Comparison of ENCODE assay signal across 8 cellular contexts in the genomic region with DNA sequence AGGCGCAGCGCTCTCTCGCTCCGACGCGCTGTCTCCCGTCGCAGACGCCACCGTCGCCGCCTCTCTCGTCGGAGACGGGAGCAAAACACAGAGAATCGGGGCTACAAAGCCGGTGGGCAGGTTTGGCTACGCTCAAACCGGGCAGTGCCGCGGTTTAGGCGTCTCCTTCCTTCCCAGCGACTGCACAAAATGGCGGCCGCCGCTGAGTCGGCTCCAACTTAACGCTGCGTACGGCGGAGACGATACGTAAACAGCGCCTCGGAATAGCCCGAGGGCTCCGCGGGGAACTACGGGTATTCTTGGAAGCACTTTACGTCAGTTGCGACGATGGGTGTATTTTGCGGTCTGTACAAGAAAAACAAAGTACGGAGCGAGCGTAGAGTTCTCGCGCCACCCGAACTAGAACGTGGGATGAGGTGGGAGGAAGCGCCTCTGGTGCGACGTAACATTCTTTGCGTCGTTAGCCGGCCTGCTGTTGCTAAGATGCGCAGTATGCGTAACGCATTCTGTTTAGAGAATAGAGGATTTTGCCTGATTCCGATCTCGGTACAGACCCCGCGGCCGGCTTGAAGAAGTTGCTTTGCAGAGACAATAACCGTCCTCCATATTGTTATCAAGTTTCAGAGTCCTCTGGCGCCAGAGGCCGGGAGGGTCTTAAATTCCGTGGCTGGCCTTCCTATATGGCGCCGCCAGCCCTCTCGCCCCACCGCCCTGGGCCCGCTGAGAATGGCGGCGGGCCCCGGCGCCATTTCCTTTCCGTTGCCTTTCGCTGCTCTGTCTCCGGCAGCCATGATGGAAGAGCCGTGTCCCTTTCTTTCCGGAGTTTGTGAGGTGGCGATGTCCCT. TPM values are rescaled to one million over a fixed set of nuclear protein-coding genes. Genes with fewer than 3 reads are reported as not detected.
DNase-seq lines count a peak whose midpoint lies in the region; ATAC-seq and TF ChIP-seq lines count a peak whose summit lies in the region.

A gene (minus strand): TSS at position 194 of the 845 bp plus-strand sequence.

- H4K20me1 ChIP-seq in DOHH2 (ENCODE audit: control insufficient read depth, insufficient read depth, low read depth, low read length) (peaks cover 30% of the 10 kb centered on the region), GM23338 (replicated peaks; ENCODE audit: insufficient read depth) (peaks cover 30% of the 10 kb centered on the region)

- H3K4me2 ChIP-seq in DOHH2 (ENCODE audit: low read length), result peak within 1 kb of the TSS; percentile 97
- peak within 1 kb of the TSS; percentile 82 for H3K4me2 ChIP-seq in GM23338

- H3K9me3 ChIP-seq in DOHH2 (ENCODE audit: control insufficient read depth, insufficient read depth, low read length), result no peaks in the 10 kb centered on the region

- ATAC-seq in GM23338 (peak; percentile 74), naive B cell (ENCODE audit: low read depth in 2 of 2) (peak; percentile 72 to 77)
- ATAC-seq in stimulated activated memory B cell treated with anti-CD40 and anti-IgM and Interleukin-4, amounts not matched to agents 10 μg/mL and 1 μg/mL and 100 μg/mL, for 72 hours, result peak; percentile 95

- peaks cover 44% of the 10 kb centered on the region for H3K36me3 Mint-ChIP-seq in GM23338 (ENCODE audit: low read depth)
- peaks cover 13 to 15% of the 10 kb centered on the region in 2 donors for H3K36me3 Mint-ChIP-seq in naive B cell
- peaks cover 44% of the 10 kb centered on the region for H3K36me3 Mint-ChIP-seq in stimulated activated memory B cell treated with anti-CD40 and anti-IgM and Interleukin-4, amounts not matched to agents 10 μg/mL and 1 μg/mL and 100 μg/mL, for 72 hours

- H3K27me3 ChIP-seq in DOHH2 (ENCODE audit: control insufficient read depth, low read length) (no peaks in the 10 kb centered on the region), GM23338 (ENCODE audit: insufficient read depth) (no peaks in the 10 kb centered on the region)

- H3K4me1 ChIP-seq in DOHH2 (ENCODE audit: control insufficient read depth, low read length) (peaks cover 39% of the 10 kb centered on the region), GM23338 (ENCODE audit: insufficient read depth) (peaks cover 22% of the 10 kb centered on the region)

- no peaks in the 10 kb centered on the region; the same call in 2 of the 3 replicates for H3K9me3 Mint-ChIP-seq in GM23338
- peaks cover 0 to 6% (median 0%) of the 10 kb centered on the region in 7 donors for H3K9me3 Mint-ChIP-seq in naive B cell
- peaks cover 2% of the 10 kb centered on the region for H3K9me3 Mint-ChIP-seq in stimulated activated memory B cell treated with anti-CD40 and anti-IgM and Interleukin-4, amounts not matched to agents 10 μg/mL and 1 μg/mL and 100 μg/mL, for 72 hours

- peaks cover 54% of the 10 kb centered on the region for H3K79me2 ChIP-seq in DOHH2 (ENCODE audit: control insufficient read depth, low read length)
- peaks cover 47% of the 10 kb centered on the region for H3K79me2 ChIP-seq in GM23338 (replicated peaks; ENCODE audit: insufficient read depth)

- H3K9me2 ChIP-seq in DOHH2 (replicated peaks; ENCODE audit: control insufficient read depth, low read length) (no peaks in the 10 kb centered on the region), GM23338 (ENCODE audit: insufficient read depth) (no peaks in the 10 kb centered on the region)

- peak within 1 kb of the TSS; percentile 92 for H3K27ac ChIP-seq in DOHH2 (ENCODE audit: low read depth, low read length)
- peak within 1 kb of the TSS; percentile 99 for H3K27ac ChIP-seq in GM23338 (ENCODE audit: low read depth)

- H3K4me1 Mint-ChIP-seq in GM23338 (peaks cover 28% of the 10 kb centered on the region), naive B cell (peaks cover 41 to 59% (median 54%) of the 10 kb centered on the region in 3 donors)
- H3K4me1 Mint-ChIP-seq in stimulated activated memory B cell treated with anti-CD40 and anti-IgM and Interleukin-4, amounts not matched to agents 10 μg/mL and 1 μg/mL and 100 μg/mL, for 72 hours, result peaks cover 48% of the 10 kb centered on the region

- H3K36me3 ChIP-seq in DOHH2 (ENCODE audit: control insufficient read depth, low read length) (peaks cover 47% of the 10 kb centered on the region), GM23338 (ENCODE audit: insufficient read depth) (peaks cover 14% of the 10 kb centered on the region)

- H3K27me3 Mint-ChIP-seq in GM23338 (ENCODE audit: insufficient read depth, low read depth, poor library complexity) (peaks cover 26% of the 10 kb centered on the region), naive B cell (no peaks in the 10 kb centered on the region)
- H3K27me3 Mint-ChIP-seq in stimulated activated memory B cell treated with anti-CD40 and anti-IgM and Interleukin-4, amounts not matched to agents 10 μg/mL and 1 μg/mL and 100 μg/mL, for 72 hours, result no peaks in the 10 kb centered on the region

- DNase-seq in GM23338 (ENCODE audit: low spot score) (peak; percentile 98), LHCN-M2 (ENCODE audit: low read depth) (peak; percentile 95), RPMI8226 (peak; percentile 98), fibroblast of gingiva (ENCODE audit: low read depth) (peak; percentile 93), naive B cell (peak; percentile 93)
- DNase-seq in activated T-helper 1 cell treated with anti-CD3 and anti-CD28 coated beads, Interleukin-2, amount 50 U/mL, for 16 hours (ENCODE audit: low read depth in 1 of 2, low spot score in 1 of 2), result peak; percentile 90 to 92

- TF ChIP-seq CTCF in DOHH2 (IDR thresholded peaks at IDR 0.05; ENCODE audit: low read depth, low read length, poor library complexity, severe bottlenecking), result no peak
- TF ChIP-seq CTCF in GM23338 (conservative IDR thresholded peaks at IDR 0.05; ENCODE audit: low read depth in 2 of 2), result no peak

- peak within 1 kb of the TSS; percentile 98 for H3K4me3 Mint-ChIP-seq in GM23338
- H3K4me3 Mint-ChIP-seq in naive B cell, result peak within 1 kb of the TSS; percentile 96 to 100 (median 100)
- peak within 1 kb of the TSS; percentile 100 for H3K4me3 Mint-ChIP-seq in stimulated activated memory B cell treated with anti-CD40 and anti-IgM and Interleukin-4, amounts not matched to agents 10 μg/mL and 1 μg/mL and 100 μg/mL, for 72 hours

- peak within 1 kb of the TSS; percentile 98 for H3K4me3 ChIP-seq in DOHH2 (ENCODE audit: low read length)
- peak within 1 kb of the TSS; percentile 99 for H3K4me3 ChIP-seq in GM23338

- H3K27ac Mint-ChIP-seq in GM23338 (peak within 1 kb of the TSS; percentile 100), naive B cell (peak within 1 kb of the TSS; percentile 99 to 100 (median 100))
- H3K27ac Mint-ChIP-seq in stimulated activated memory B cell treated with anti-CD40 and anti-IgM and Interleukin-4, amounts not matched to agents 10 μg/mL and 1 μg/mL and 100 μg/mL, for 72 hours, result peak within 1 kb of the TSS; percentile 100

- H3F3A ChIP-seq in DOHH2 (ENCODE audit: control insufficient read depth, insufficient read depth), result peaks cover 10% of the 10 kb centered on the region
- peaks cover 15% of the 10 kb centered on the region; the same call in 1 of the 2 replicates for H3F3A ChIP-seq in GM23338 (replicated peaks; ENCODE audit: low read depth)

- peak within 1 kb of the TSS; percentile 36; the same call in 1 of the 2 replicates for H2AFZ ChIP-seq in GM23338

TF ChIP-seq in GM23338, 12 proteins besides CTCF, POLR2A, EP300 and RAD21:
- no peak for TF ChIP-seq ZNF331 (CRISPR knock-in tag; IDR thresholded peaks at IDR 0.05; ENCODE audit: low read depth)
- peak; percentile 71 for TF ChIP-seq POLR2AphosphoS5 (IDR thresholded peaks at IDR 0.05; ENCODE audit: low read depth)

RNA-seq across cellular contexts. Expression of the gene that starts here (rescaled TPM):
- 452 and 603 TPM in 2 replicates for total RNA-seq in GM23338 (2014; rRNA removed; shearing (Covaris generic))
- polyA plus RNA-seq in GM23338 (2016; fragmentation: Nextera tagmentation; extraction: Ambion mirVana) (88.0 and 91.0 TPM in 2 replicates), naive B cell (ENCODE audit: low read depth in 6 of 6) (10 to 100 TPM; 10.3 to 68.0 (median 42.2) TPM)
- total RNA-seq in LHCN-M2 (2014; rRNA removed), result 290 and 312 TPM in 2 replicates
- 76.3 TPM for polyA plus RNA-seq in LHCN-M2 (2012)

Comparison
In these comparisons a context has a peak if more than half of its experiments do, and no peak if none do; other contexts are left out.
1. Peak in every context shown above with its lines: DNase-seq, ATAC-seq, H3K4me3 ChIP-seq and H3K27ac ChIP-seq.